Comparison of ENCODE assay signal across 13 cellular contexts in the genomic region with DNA sequence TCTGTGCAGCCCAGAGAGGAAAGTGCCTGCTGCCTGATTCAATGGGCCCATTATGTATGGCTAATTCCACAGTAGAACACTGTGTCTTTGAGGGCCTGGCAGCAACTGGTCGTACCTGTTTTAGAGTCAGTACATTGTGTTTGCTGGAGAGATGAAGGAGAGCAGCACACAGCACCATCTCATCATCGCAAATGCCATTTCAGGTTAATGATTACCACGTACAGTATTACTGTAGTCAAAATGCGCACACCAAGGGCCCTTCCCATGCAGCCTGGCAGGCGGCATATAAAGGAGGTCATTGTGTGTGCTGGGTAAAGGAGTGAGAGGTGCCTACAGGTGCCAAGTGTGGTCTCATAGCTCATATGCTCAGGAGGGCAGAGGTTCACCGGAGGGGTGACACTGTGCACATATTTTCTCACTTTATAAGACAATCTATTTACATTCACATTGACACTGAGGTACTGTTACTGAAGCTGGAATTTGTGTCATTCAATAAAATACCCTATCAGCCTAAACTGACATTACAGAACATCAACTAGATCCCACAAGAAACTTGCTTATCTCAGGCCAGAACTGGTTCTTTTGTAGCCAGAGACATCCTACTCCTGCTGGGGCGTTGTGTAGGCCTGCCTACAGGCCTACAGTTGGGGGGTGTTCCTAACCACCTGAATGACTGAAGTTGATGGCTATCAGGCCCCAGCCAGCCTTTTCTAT.
DNase-seq lines count a peak whose midpoint lies in the region; ATAC-seq, FAIRE-seq and TF ChIP-seq lines count a peak whose summit lies in the region.
"Had no signal": no experiment of that assay in that cellular context is flagged by ENCODE, and none has a peak within 500 bp of the region (broad histone marks: within the 10 kb centered on the region; RNA-seq: fewer than 3 reads in every experiment).

No MANE protein-coding gene starts in this region.

- DNase-seq in LoVo (ENCODE audit: low spot score): peak; percentile 83
- DNase-seq in bronchial epithelial cell (ENCODE audit: low read depth): peak; percentile 67
- DNase-seq in lower lobe of right lung: peak; percentile 57
- DNase-seq in suprapubic skin (ENCODE audit: low spot score in 2 of 2): no peak
- DNase-seq in stimulated activated CD4-positive, alpha-beta T cell treated with anti-CD3 and anti-CD28 coated beads, Interleukin-15, amount 100 ng/mL, for 24 hours: no peak
- DNase-seq in brain microvascular endothelial cell: no peak
- DNase-seq: activated CD4-positive, alpha-beta memory T cell treated with anti-CD3 and anti-CD28 coated beads for 36 hours; heart left ventricle; RPMI8226; stimulated activated CD4-positive, alpha-beta T cell treated with anti-CD3 and anti-CD28 coated beads, Interleukin-4, amount 100 ng/mL, for 1 hour had no signal

- no peaks in the 10 kb centered on the region for H3K36me3 ChIP-seq in bronchial epithelial cell (ENCODE audit: control insufficient read depth, insufficient read depth, low read length)
- no peaks in the 10 kb centered on the region for H3K36me3 ChIP-seq in lower lobe of right lung
- no peaks in the 10 kb centered on the region for H3K36me3 ChIP-seq in suprapubic skin
- H3K36me3 ChIP-seq in brain microvascular endothelial cell (replicated peaks): no peaks in the 10 kb centered on the region
- H3K36me3 ChIP-seq: heart left ventricle had no signal

- H3K4me1 ChIP-seq in lower lobe of right lung: peaks cover 11% of the 10 kb centered on the region
- peaks cover 52% of the 10 kb centered on the region for H3K4me1 ChIP-seq in suprapubic skin

- in situ Hi-C loops in brain microvascular endothelial cell (cut with HindIII; ENCODE audit: low pct_ligation_motif_present, low sequenced_read_pairs): no loop called here

- no peak for TF ChIP-seq POLR2A in suprapubic skin (IDR thresholded peaks at IDR 0.05)

- WGBS in suprapubic skin: 69% methylated on average over 7 of the region's 7 CpGs

- FAIRE-seq in bronchial epithelial cell (lab: Jason Lieb, UNC): no peak

- intact Hi-C loops in lower lobe of right lung (cut with DNase I): no loop called here

- H3K9me3 ChIP-seq in lower lobe of right lung: no peaks in the 10 kb centered on the region
- H3K9me3 ChIP-seq in suprapubic skin: no peaks in the 10 kb centered on the region
- H3K9me3 ChIP-seq: heart left ventricle had no signal

- TF ChIP-seq CTCF in bronchial epithelial cell (IDR thresholded peaks at IDR 0.05; ENCODE audit: insufficient read depth, low read length, severe bottlenecking) (no peak), lower lobe of right lung (IDR thresholded peaks at IDR 0.05) (no peak), suprapubic skin (IDR thresholded peaks at IDR 0.05) (no peak), brain microvascular endothelial cell (IDR thresholded peaks at IDR 0.05; ENCODE audit: low read depth, low read length, missing control alignments) (no peak)

- H3K27me3 ChIP-seq in bronchial epithelial cell (ENCODE audit: control insufficient read depth, insufficient read depth, low read length) (no peaks in the 10 kb centered on the region), lower lobe of right lung (ENCODE audit: low read depth) (no peaks in the 10 kb centered on the region), suprapubic skin (no peaks in the 10 kb centered on the region), brain microvascular endothelial cell (replicated peaks) (no peaks in the 10 kb centered on the region)

- peak; percentile 87 to 94 for ATAC-seq in lower lobe of right lung
- ATAC-seq in GM18517 (IDR thresholded peaks at IDR 0.05; ENCODE audit: unreplicated experiment): no peak
- ATAC-seq in SK-N-SH treated with all-trans-retinoic acid at 6 μM for 48 hours: no peak
- ATAC-seq: heart left ventricle; stimulated activated effector memory CD8-positive, alpha-beta T cell treated with anti-CD3 and anti-CD28 coated beads, Interleukin-12 subunit alpha, Interleukin-12 subunit beta, amount 100 ng/mL, for 72 hours had no signal

- H3K27ac ChIP-seq in lower lobe of right lung: peak overlapping the region; percentile 65
- H3K27ac ChIP-seq in suprapubic skin: peak overlapping the region; percentile 74
- no peak overlapping the region for H3K27ac ChIP-seq in brain microvascular endothelial cell
- H3K27ac ChIP-seq: heart left ventricle had no signal

- no peak overlapping the region for H3K4me3 ChIP-seq in bronchial epithelial cell (ENCODE audit: low read depth, low read length)
- H3K4me3 ChIP-seq in lower lobe of right lung: no peak overlapping the region
- no peak overlapping the region for H3K4me3 ChIP-seq in suprapubic skin
- H3K4me3 ChIP-seq in brain microvascular endothelial cell (ENCODE audit: low read depth, low read length): no peak overlapping the region
- H3K4me3 ChIP-seq: heart left ventricle had no signal

- no peak for TF ChIP-seq EP300 in suprapubic skin (IDR thresholded peaks at IDR 0.05)

TF ChIP-seq in SK-N-SH treated with all-trans-retinoic acid at 6 μM for 48 hours, 23 proteins besides CTCF, POLR2A, EP300 and RAD21:
- no peak for TF ChIP-seq SNAI2 (CRISPR knock-in tag; IDR thresholded peaks at IDR 0.05)
- TF ChIP-seq ZNF565 (CRISPR knock-in tag; conservative IDR thresholded peaks at IDR 0.05; ENCODE audit: low read depth): no peak
- TF ChIP-seq RARB (CRISPR knock-in tag; IDR thresholded peaks at IDR 0.05): no peak
- TF ChIP-seq, protein P1, sequence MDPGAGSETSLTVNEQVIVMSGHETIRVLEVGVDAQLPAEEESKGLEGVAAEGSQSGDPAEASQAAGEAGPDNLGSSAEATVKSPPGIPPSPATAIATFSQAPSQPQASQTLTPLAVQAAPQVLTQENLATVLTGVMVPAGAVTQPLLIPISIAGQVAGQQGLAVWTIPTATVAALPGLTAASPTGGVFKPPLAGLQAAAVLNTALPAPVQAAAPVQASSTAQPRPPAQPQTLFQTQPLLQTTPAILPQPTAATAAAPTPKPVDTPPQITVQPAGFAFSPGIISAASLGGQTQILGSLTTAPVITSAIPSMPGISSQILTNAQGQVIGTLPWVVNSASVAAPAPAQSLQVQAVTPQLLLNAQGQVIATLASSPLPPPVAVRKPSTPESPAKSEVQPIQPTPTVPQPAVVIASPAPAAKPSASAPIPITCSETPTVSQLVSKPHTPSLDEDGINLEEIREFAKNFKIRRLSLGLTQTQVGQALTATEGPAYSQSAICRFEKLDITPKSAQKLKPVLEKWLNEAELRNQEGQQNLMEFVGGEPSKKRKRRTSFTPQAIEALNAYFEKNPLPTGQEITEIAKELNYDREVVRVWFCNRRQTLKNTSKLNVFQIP (CRISPR knock-in tag; IDR thresholded peaks at IDR 0.05; ENCODE audit: borderline replicate concordance, low read depth): no peak
- TF ChIP-seq ZFP3 (CRISPR knock-in tag; IDR thresholded peaks at IDR 0.05): no peak
- TF ChIP-seq, protein P2, sequence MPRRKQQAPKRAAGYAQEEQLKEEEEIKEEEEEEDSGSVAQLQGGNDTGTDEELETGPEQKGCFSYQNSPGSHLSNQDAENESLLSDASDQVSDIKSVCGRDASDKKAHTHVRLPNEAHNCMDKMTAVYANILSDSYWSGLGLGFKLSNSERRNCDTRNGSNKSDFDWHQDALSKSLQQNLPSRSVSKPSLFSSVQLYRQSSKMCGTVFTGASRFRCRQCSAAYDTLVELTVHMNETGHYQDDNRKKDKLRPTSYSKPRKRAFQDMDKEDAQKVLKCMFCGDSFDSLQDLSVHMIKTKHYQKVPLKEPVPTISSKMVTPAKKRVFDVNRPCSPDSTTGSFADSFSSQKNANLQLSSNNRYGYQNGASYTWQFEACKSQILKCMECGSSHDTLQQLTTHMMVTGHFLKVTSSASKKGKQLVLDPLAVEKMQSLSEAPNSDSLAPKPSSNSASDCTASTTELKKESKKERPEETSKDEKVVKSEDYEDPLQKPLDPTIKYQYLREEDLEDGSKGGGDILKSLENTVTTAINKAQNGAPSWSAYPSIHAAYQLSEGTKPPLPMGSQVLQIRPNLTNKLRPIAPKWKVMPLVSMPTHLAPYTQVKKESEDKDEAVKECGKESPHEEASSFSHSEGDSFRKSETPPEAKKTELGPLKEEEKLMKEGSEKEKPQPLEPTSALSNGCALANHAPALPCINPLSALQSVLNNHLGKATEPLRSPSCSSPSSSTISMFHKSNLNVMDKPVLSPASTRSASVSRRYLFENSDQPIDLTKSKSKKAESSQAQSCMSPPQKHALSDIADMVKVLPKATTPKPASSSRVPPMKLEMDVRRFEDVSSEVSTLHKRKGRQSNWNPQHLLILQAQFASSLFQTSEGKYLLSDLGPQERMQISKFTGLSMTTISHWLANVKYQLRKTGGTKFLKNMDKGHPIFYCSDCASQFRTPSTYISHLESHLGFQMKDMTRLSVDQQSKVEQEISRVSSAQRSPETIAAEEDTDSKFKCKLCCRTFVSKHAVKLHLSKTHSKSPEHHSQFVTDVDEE (CRISPR knock-in tag; IDR thresholded peaks at IDR 0.05): no peak

Comparison
In these comparisons a context has a peak if more than half of its experiments do, and no peak if none do; other contexts are left out.
1. DNase-seq: peak in LoVo (single experiment), bronchial epithelial cell (single experiment) and lower lobe of right lung (single experiment); none in suprapubic skin (0 of 2), stimulated activated CD4-positive, alpha-beta T cell treated with anti-CD3 and anti-CD28 coated beads, Interleukin-15, amount 100 ng/mL, for 24 hours (single experiment) and brain microvascular endothelial cell (single experiment).
2. ATAC-seq: peak in lower lobe of right lung (2 of 2); none in GM18517 (single experiment) and SK-N-SH treated with all-trans-retinoic acid at 6 μM for 48 hours (single experiment).